12 cellular contexts compared by ENCODE assay signal in the genomic region with DNA sequence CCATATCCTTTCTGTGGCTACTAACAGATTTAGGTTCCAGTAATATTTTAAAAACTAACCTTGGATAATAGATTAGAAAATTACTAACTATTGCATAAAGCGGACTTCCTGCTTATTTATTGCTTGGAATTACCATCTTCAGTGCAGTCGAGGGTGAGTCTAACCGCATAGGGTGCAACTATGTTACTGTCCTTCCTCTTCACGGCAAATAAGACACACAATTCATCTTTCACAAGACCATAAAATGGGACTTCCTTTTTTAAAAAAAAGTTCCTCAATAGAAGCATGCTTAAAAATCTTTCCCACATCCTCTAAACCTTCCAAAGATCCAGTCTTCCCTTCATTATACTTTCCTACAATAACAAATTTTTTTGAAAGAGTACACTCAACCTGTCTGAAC. TPM values are rescaled to one million over a fixed set of nuclear protein-coding genes. Genes with fewer than 3 reads are reported as not detected.
DNase-seq lines count a peak whose midpoint lies in the region; ATAC-seq and TF ChIP-seq lines count a peak whose summit lies in the region.
"Had no signal": no experiment of that assay in that cellular context is flagged by ENCODE, and none has a peak within 500 bp of the region (broad histone marks: within the 10 kb centered on the region; RNA-seq: fewer than 3 reads in every experiment).

No MANE protein-coding gene starts in this region.

- H3K9me3 Mint-ChIP-seq in stimulated activated naive CD8-positive, alpha-beta T cell treated with anti-CD3 and anti-CD28 coated beads, Interleukin-15, Interleukin-2, amounts not matched to agents 100 ng/mL and 50 ng/mL, for 24 hours: peaks cover 22% of the 10 kb centered on the region

- H3K4me1 Mint-ChIP-seq in stimulated activated naive CD8-positive, alpha-beta T cell treated with anti-CD3 and anti-CD28 coated beads, Interleukin-15, Interleukin-2, amounts not matched to agents 100 ng/mL and 50 ng/mL, for 24 hours (ENCODE audit: low read depth): peaks cover 44% of the 10 kb centered on the region

- no peak for TF ChIP-seq CTCF in epithelial cell of proximal tubule (conservative IDR thresholded peaks at IDR 0.05; ENCODE audit: low read depth, low read length)

- ATAC-seq in stimulated activated naive CD8-positive, alpha-beta T cell treated with anti-CD3 and anti-CD28 coated beads, Interleukin-15, Interleukin-2, amounts not matched to agents 100 U/mL and 50 U/mL, for 24 hours: no peak
- ATAC-seq in GM19324 (IDR thresholded peaks at IDR 0.05; ENCODE audit: low FRiP score, unreplicated experiment): no peak
- ATAC-seq: Right ventricle myocardium inferior had no signal

- H3K27ac Mint-ChIP-seq in stimulated activated naive CD8-positive, alpha-beta T cell treated with anti-CD3 and anti-CD28 coated beads, Interleukin-15, Interleukin-2, amounts not matched to agents 100 ng/mL and 50 ng/mL, for 24 hours: peak overlapping the region; percentile 3

- peak overlapping the region; percentile 89 for H3K4me3 Mint-ChIP-seq in stimulated activated naive CD8-positive, alpha-beta T cell treated with anti-CD3 and anti-CD28 coated beads, Interleukin-15, Interleukin-2, amounts not matched to agents 100 ng/mL and 50 ng/mL, for 24 hours

- DNase-seq in stimulated activated naive CD8-positive, alpha-beta T cell treated with anti-CD3 and anti-CD28 coated beads, Interleukin-15, Interleukin-2, amounts not matched to agents 100 U/mL and 50 U/mL, for 24 hours: no peak
- DNase-seq in SIG-M5 (lab: John Stamatoyannopoulos, UW) (peak; percentile 85), epithelial cell of proximal tubule (ENCODE audit: low read depth) (no peak), LoVo (ENCODE audit: low spot score) (no peak), GM03348 (ENCODE audit: low spot score) (no peak), NCI-H526 (lab: John Stamatoyannopoulos, UW) (no peak)
- DNase-seq: foreskin fibroblast, IMR-90, posterior cingulate gyrus had no signal

- peaks cover 57% of the 10 kb centered on the region for H3K36me3 Mint-ChIP-seq in stimulated activated naive CD8-positive, alpha-beta T cell treated with anti-CD3 and anti-CD28 coated beads, Interleukin-15, Interleukin-2, amounts not matched to agents 100 ng/mL and 50 ng/mL, for 24 hours (ENCODE audit: low read depth)

- H3K27me3 Mint-ChIP-seq in stimulated activated naive CD8-positive, alpha-beta T cell treated with anti-CD3 and anti-CD28 coated beads, Interleukin-15, Interleukin-2, amounts not matched to agents 100 ng/mL and 50 ng/mL, for 24 hours: no peaks in the 10 kb centered on the region

- H3K4me3 ChIP-seq in epithelial cell of proximal tubule (ENCODE audit: low read depth, low read length): peak overlapping the region; percentile 95

RNA-seq across cellular contexts. Expression of a gene that starts 2.1 kb away (rescaled TPM):
- 8.0 and 12.8 TPM in 2 replicates for total RNA-seq in epithelial cell of proximal tubule

RNA-seq across cellular contexts. Expression of a gene that starts 2.2 kb away (rescaled TPM):
- 52.1 and 60.5 TPM in 2 replicates for total RNA-seq in epithelial cell of proximal tubule

RNA-seq across cellular contexts. Expression of a gene that starts 60.0 kb away (rescaled TPM):
- total RNA-seq in epithelial cell of proximal tubule: 0.63 and 1.2 TPM in 2 replicates
